Comparison of ENCODE assay signal across 21 cellular contexts in genomic region chr2:113796592-113797180, GRCh38. TPM values are rescaled to one million over a fixed set of nuclear protein-coding genes. Genes with fewer than 3 reads are reported as not detected.
A peak's percentile ranks its signal among the peaks of the same experiment; 100 is the strongest.
DNase-seq lines count a peak whose midpoint lies in the region; ATAC-seq and TF ChIP-seq lines count a peak whose summit lies in the region.
"Had no signal": no experiment of that assay in that cellular context is flagged by ENCODE, and none has a peak within 500 bp of the region (broad histone marks: within the 10 kb centered on the region; RNA-seq: fewer than 3 reads in every experiment).

No MANE protein-coding gene starts in this region.

- peak overlapping the region; percentile 20 for H2AK9ac ChIP-seq in IMR-90 (replicated peaks; ENCODE audit: low read depth, low read length, poor library complexity)

- no peak overlapping the region for H2BK120ac ChIP-seq in IMR-90 (ENCODE audit: low read depth, low read length)

- H3K27me3 Mint-ChIP-seq in Caco-2 (ENCODE audit: insufficient read depth, unreplicated experiment): no peaks in the 10 kb centered on the region
- no peaks in the 10 kb centered on the region for H3K27me3 Mint-ChIP-seq in nephron (ENCODE audit: low read depth)
- H3K27me3 Mint-ChIP-seq: B cell had no signal

- H3K27ac ChIP-seq in IMR-90 (ENCODE audit: insufficient read depth, low read length): no peak overlapping the region
- H3K27ac ChIP-seq: 22Rv1, BLaER1, C4-2B, GM23248 had no signal

- H3K36me3 ChIP-seq in Caco-2 (ENCODE audit: control insufficient read depth, insufficient read depth, low read length) (no peaks in the 10 kb centered on the region), IMR-90 (ENCODE audit: control insufficient read depth, insufficient read depth, low read length) (no peaks in the 10 kb centered on the region)
- H3K36me3 ChIP-seq: BLaER1 had no signal

- POLR2A ChIA-PET in Caco-2 (lab: Charles Lee): interaction anchor here (0.6 kb wide), 2 partner anchors 9 to 21 kb away, joined by 5 to 8 read pairs; no protein-coding TSS in a partner anchor
- POLR2A ChIA-PET in IMR-90 (lab: Charles Lee; ENCODE audit: unreplicated experiment): no interaction called here

- no peak overlapping the region for H2AK5ac ChIP-seq in IMR-90 (ENCODE audit: low read depth, low read length)

- no peak overlapping the region for H2BK15ac ChIP-seq in IMR-90 (ENCODE audit: low read depth, low read length)

- TF ChIP-seq POLR2A in IMR-90 (IDR thresholded peaks at IDR 0.05; ENCODE audit: low read depth, low read length): no peak

- WGBS in IMR-90 (ENCODE audit: extremely low coverage in 2 of 2, insufficient read length in 1 of 2), 2 experiments: no CpG with 5 or more reads among the region's 6 CpGs

- peak; percentile 55 to 80 for DNase-seq in Caco-2
- no peak for DNase-seq in IMR-90
- DNase-seq in left colon: no peak
- no peak for DNase-seq in GM13976 (ENCODE audit: low spot score)
- DNase-seq in kidney tubule cell (ENCODE audit: low spot score): no peak
- DNase-seq: CD4-positive, CD25-positive, alpha-beta regulatory T cell; CD8-positive, alpha-beta T cell; DMS 273 treated with DMSO at 0.1 percent for 48 hours; DMS79; EL; GF-D8; H7 had no signal

- H3K4ac ChIP-seq in IMR-90 (ENCODE audit: low read depth, low read length): no peak overlapping the region

- no peak overlapping the region for H4K8ac ChIP-seq in IMR-90 (ENCODE audit: low read depth in 2 of 2, low read length in 2 of 2)

- no peak overlapping the region for H3K14ac ChIP-seq in IMR-90 (replicated peaks; ENCODE audit: low read depth, low read length)

- in situ Hi-C loops in IMR-90 (cut with MboI; ENCODE audit: low sequenced_read_pairs) (no loop called here), GM13976 (cut with MboI; ENCODE audit: low sequenced_read_pairs, unreplicated experiment) (no loop called here)

- H3K4me1 Mint-ChIP-seq in Caco-2 (ENCODE audit: low read depth, unreplicated experiment) (peaks cover 43% of the 10 kb centered on the region), nephron (peaks cover 19% of the 10 kb centered on the region)

- no peaks in the 10 kb centered on the region for H3K9me3 Mint-ChIP-seq in Caco-2 (ENCODE audit: unreplicated experiment)
- no peaks in the 10 kb centered on the region for H3K9me3 Mint-ChIP-seq in nephron
- H3K9me3 Mint-ChIP-seq: CD8-positive, alpha-beta T cell had no signal

- CTCF ChIA-PET in Caco-2 (lab: Charles Lee): interaction anchor here (0.7 kb wide), 1 partner anchor 40 kb away, joined by 3 read pairs; the partner anchor contains the start of gene SLC35F5
- CTCF ChIA-PET in IMR-90 (lab: Yijun Ruan, JAX): no interaction called here

- BruUV-seq in Caco-2 (replicated peaks; lab: Mats Ljungman, UMichigan): no TSS peak
- no TSS peak for BruUV-seq in IMR-90 (replicated peaks; lab: Mats Ljungman, UMichigan)

- no peak overlapping the region for H3K18ac ChIP-seq in IMR-90 (ENCODE audit: low read depth, low read length)

- dilution Hi-C loops in IMR-90 (cut with HindIII; ENCODE audit: low sequenced_read_pairs, unreplicated experiment): no loop called here

- H3K27ac Mint-ChIP-seq in Caco-2 (ENCODE audit: unreplicated experiment): peak overlapping the region; percentile 53
- H3K27ac Mint-ChIP-seq in nephron: peak overlapping the region; percentile 7 to 60 (median 32)
- H3K27ac Mint-ChIP-seq: B cell; CD8-positive, alpha-beta T cell had no signal

- H3K27me3 ChIP-seq in Caco-2 (replicated peaks; ENCODE audit: control insufficient read depth, insufficient read depth, low read length) (no peaks in the 10 kb centered on the region), IMR-90 (ENCODE audit: control insufficient read depth, insufficient read depth, low read length) (no peaks in the 10 kb centered on the region)
- H3K27me3 ChIP-seq: BLaER1 had no signal

- H2BK20ac ChIP-seq in IMR-90 (ENCODE audit: low read depth, low read length): no peak overlapping the region

- no peaks in the 10 kb centered on the region for H4K20me1 ChIP-seq in IMR-90 (ENCODE audit: insufficient read depth, low read length)
- H4K20me1 ChIP-seq: BLaER1 had no signal

- H3K9me1 ChIP-seq in IMR-90 (ENCODE audit: insufficient read depth, low read length): peaks cover 18% of the 10 kb centered on the region; the same call in 1 of the 2 replicates

- H3K4me3 Mint-ChIP-seq in Caco-2 (ENCODE audit: unreplicated experiment): peak overlapping the region; percentile 3
- H3K4me3 Mint-ChIP-seq in nephron: no peak overlapping the region
- H3K4me3 Mint-ChIP-seq: B cell; CD4-positive, CD25-positive, alpha-beta regulatory T cell; CD8-positive, alpha-beta T cell had no signal

- H2BK5ac ChIP-seq in IMR-90 (ENCODE audit: low read depth, low read length, poor library complexity, severe bottlenecking): no peak overlapping the region

- H3K4me1 ChIP-seq in Caco-2 (peaks cover 56% of the 10 kb centered on the region), IMR-90 (ENCODE audit: control insufficient read depth, insufficient read depth, low read length) (peaks cover 5% of the 10 kb centered on the region)

- H3K23ac ChIP-seq in IMR-90 (ENCODE audit: low read depth, low read length): no peak overlapping the region

- intact Hi-C loops in Caco-2 (cut with micrococcal nuclease; ENCODE audit: unreplicated experiment): loop anchor here (1.0 to 2.0 kb wide), 4 partner anchors 22 to 94 kb away; partner anchors contain the start of genes ACTR3 and SLC35F5
- intact Hi-C loops in IMR-90 (cut with micrococcal nuclease): no loop called here
- intact Hi-C loops in left colon (cut with DNase I, micrococcal nuclease): no loop called here

- no peak overlapping the region for H3K4me2 ChIP-seq in IMR-90 (ENCODE audit: low read depth, low read length)
- H3K4me2 ChIP-seq: BLaER1 had no signal

- no peak overlapping the region for H3K9ac ChIP-seq in IMR-90 (ENCODE audit: low read depth, low read length)
- H3K9ac ChIP-seq: BLaER1, GM23248 had no signal

- H2AFZ ChIP-seq in IMR-90 (replicated peaks; ENCODE audit: low read length, poor library complexity): peak overlapping the region; percentile 37

- H3K9me3 ChIP-seq in Caco-2 (no peaks in the 10 kb centered on the region), IMR-90 (ENCODE audit: control insufficient read depth, insufficient read depth, low read length) (no peaks in the 10 kb centered on the region)
- H3K9me3 ChIP-seq: BLaER1 had no signal

- H3K56ac ChIP-seq in IMR-90 (ENCODE audit: extremely low read depth, insufficient read depth, low read length): no peak overlapping the region

- no peak overlapping the region for H4K91ac ChIP-seq in IMR-90 (ENCODE audit: insufficient read depth, low read depth, low read length)

- no peak for TF ChIP-seq RAD21 in IMR-90 (IDR thresholded peaks at IDR 0.05; ENCODE audit: low read length)

- H3K79me1 ChIP-seq in IMR-90 (ENCODE audit: low read depth in 1 of 2, low read length in 2 of 2): no peaks in the 10 kb centered on the region

- H3K4me3 ChIP-seq in Caco-2 (ENCODE audit: low read depth, low read length) (no peak overlapping the region), IMR-90 (ENCODE audit: insufficient read depth, low read depth, low read length) (no peak overlapping the region)
- H3K4me3 ChIP-seq: BLaER1, GM23248 had no signal

- no peaks in the 10 kb centered on the region for H3K36me3 Mint-ChIP-seq in Caco-2 (ENCODE audit: insufficient read depth, unreplicated experiment)
- H3K36me3 Mint-ChIP-seq in nephron (ENCODE audit: low read depth): no peaks in the 10 kb centered on the region
- H3K36me3 Mint-ChIP-seq: CD4-positive, CD25-positive, alpha-beta regulatory T cell; CD8-positive, alpha-beta T cell had no signal

- H4K5ac ChIP-seq in IMR-90 (ENCODE audit: low read depth, low read length): no peak overlapping the region

- ATAC-seq in IMR-90 (ENCODE audit: low read depth) (no peak), left colon (peak; percentile 76), GM21381 (IDR thresholded peaks at IDR 0.05; ENCODE audit: unreplicated experiment) (no peak), GM19463 (IDR thresholded peaks at IDR 0.05; ENCODE audit: unreplicated experiment) (no peak)
- ATAC-seq: CD8-positive, alpha-beta T cell; HCT116 had no signal

- TF ChIP-seq CTCF in Caco-2 (IDR thresholded peaks at IDR 0.05; ENCODE audit: insufficient read depth in 1 of 2, low read depth in 1 of 2, low read length in 1 of 2, severe bottlenecking in 1 of 2, unreplicated experiment in 1 of 2) (no peak), IMR-90 (conservative IDR thresholded peaks at IDR 0.05; ENCODE audit: low read depth, low read length) (no peak), nephron (IDR thresholded peaks at IDR 0.05; ENCODE audit: unreplicated experiment in 3 of 3) (no peak), GM13976 (IDR thresholded peaks at IDR 0.05; ENCODE audit: borderline replicate concordance, control extremely low read depth, extremely low read depth, insufficient read depth, missing control alignments) (no peak)

TF ChIP-seq in IMR-90, 13 proteins besides CTCF, POLR2A, EP300 and RAD21 (continues in another document):
- TF ChIP-seq MXI1 (IDR thresholded peaks at IDR 0.05; ENCODE audit: borderline replicate concordance, low read depth, low read length) (no peak), BHLHE40 (IDR thresholded peaks at IDR 0.05; ENCODE audit: low read depth, low read length) (no peak), CHD1 (IDR thresholded peaks at IDR 0.05; ENCODE audit: low read depth, low read length) (no peak), USF2 (IDR thresholded peaks at IDR 0.05; ENCODE audit: low read depth, low read length) (no peak), MAFK (IDR thresholded peaks at IDR 0.05; ENCODE audit: low read depth, low read length) (no peak), FOS (IDR thresholded peaks at IDR 0.05; ENCODE audit: low read depth, low read length) (no peak), NFE2L2 (IDR thresholded peaks at IDR 0.05; ENCODE audit: low read depth, low read length) (no peak), SMC3 (IDR thresholded peaks at IDR 0.05; ENCODE audit: low read depth, low read length) (no peak), RCOR1 (IDR thresholded peaks at IDR 0.05; ENCODE audit: insufficient replicate concordance, low read length) (no peak), RFX5 (IDR thresholded peaks at IDR 0.05; ENCODE audit: low read depth, low read length) (no peak), MAZ (IDR thresholded peaks at IDR 0.05; ENCODE audit: borderline replicate concordance, low read depth, low read length) (no peak)

RNA-seq across cellular contexts. Expression of gene SLC35F5, which starts 40.2 kb away (rescaled TPM):
- total RNA-seq in Caco-2 (2022) (140 and 149 TPM in 2 replicates), IMR-90 (2012; rRNA removed) (93.4 and 106 TPM in 2 replicates), left colon (100 to 1,000 TPM; 130 to 132 TPM)
- 22.6 and 30.5 TPM in 2 replicates for polyA plus RNA-seq in IMR-90 (2012; rRNA removed)
- 12.8 and 14.6 TPM in 2 replicates for polyA plus RNA-seq in IMR-90 (2012; cell fraction: cytosol; rRNA removed)
- polyA plus RNA-seq in IMR-90 (2012; cell fraction: nucleus; rRNA removed; ENCODE audit: low replicate concordance): 10.0 and 41.8 TPM in 2 replicates

Comparison
In these comparisons a context has a peak if more than half of its experiments do, and no peak if none do; other contexts are left out.
1. DNase-seq: peak in Caco-2 (2 of 2); none in IMR-90 (single experiment), left colon (0 of 2), GM13976 (single experiment) and kidney tubule cell (single experiment).